1 cellular context compared by ENCODE assay signal in the genomic region with DNA sequence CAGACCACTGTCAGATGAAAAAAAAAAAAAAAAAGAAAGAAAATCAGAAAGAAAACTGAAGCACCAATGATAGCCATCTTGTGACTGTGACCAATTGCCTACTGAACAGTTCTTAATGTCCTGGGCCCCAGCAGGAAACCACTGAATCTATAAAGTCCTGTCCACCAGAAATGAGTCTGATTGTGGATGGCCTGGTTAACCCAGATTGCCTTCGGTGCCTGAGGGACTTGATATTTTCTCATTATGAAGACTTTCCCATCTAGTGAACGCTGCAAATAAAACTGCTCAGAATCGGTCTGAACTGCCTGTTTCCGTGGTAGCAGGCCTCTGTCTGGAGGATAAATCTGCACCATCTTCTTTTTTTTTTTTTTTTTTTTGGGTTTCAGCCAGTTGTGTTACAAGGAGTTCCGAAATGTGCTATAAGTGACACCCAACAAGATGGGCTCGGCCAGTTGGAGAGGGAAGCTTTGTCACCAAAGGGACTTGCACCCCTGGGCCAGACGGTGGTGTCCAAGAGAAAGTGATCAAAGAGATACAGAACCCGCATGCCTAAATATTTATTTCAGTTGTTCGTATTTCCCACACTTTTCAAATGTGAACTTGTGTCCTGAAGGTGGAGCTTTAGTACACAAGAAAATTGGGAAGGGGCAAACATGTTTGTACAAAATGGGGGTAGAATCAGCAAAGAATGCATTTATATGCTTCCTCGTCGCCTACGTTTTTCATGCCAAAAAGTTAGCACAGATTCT.
TF ChIP-seq lines count a peak whose summit lies in the region.

No MANE protein-coding gene starts in this region.

TF ChIP-seq in GM12878, 131 proteins besides CTCF, POLR2A, EP300 and RAD21:
- TF ChIP-seq, protein P1, sequence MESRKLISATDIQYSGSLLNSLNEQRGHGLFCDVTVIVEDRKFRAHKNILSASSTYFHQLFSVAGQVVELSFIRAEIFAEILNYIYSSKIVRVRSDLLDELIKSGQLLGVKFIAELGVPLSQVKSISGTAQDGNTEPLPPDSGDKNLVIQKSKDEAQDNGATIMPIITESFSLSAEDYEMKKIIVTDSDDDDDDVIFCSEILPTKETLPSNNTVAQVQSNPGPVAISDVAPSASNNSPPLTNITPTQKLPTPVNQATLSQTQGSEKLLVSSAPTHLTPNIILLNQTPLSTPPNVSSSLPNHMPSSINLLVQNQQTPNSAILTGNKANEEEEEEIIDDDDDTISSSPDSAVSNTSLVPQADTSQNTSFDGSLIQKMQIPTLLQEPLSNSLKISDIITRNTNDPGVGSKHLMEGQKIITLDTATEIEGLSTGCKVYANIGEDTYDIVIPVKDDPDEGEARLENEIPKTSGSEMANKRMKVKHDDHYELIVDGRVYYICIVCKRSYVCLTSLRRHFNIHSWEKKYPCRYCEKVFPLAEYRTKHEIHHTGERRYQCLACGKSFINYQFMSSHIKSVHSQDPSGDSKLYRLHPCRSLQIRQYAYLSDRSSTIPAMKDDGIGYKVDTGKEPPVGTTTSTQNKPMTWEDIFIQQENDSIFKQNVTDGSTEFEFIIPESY (IDR thresholded peaks at IDR 0.05) = no peak
- TF ChIP-seq SMC3 (IDR thresholded peaks at IDR 0.05; ENCODE audit: borderline replicate concordance, low read length) = peak; percentile 40; the same call in 1 of the 2 replicates
